ENCODE assay signal across 8 cellular contexts in the genomic region with DNA sequence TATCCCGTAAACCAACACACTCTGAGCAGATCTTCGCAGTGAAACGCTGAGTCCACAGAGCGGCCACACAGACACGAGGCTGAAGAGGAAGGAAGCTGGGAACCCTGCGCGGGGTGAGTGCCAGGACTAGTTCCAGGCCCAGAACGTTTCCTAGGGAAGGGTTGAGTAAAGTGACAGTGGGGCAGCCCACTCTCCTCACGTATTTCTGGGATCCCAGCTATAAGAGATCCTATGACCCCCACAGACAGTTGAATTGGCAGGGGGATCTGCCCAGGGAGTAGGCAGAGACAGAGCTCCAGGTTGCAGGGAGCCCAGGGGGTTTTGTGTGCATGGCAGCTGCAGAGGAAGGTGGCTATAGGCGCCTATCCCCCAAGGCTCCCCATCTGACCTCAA. TPM values are rescaled to one million over a fixed set of nuclear protein-coding genes. Genes with fewer than 3 reads are reported as not detected.
A peak's percentile ranks its signal among the peaks of the same experiment; 100 is the strongest.
DNase-seq lines count a peak whose midpoint lies in the region; ATAC-seq and TF ChIP-seq lines count a peak whose summit lies in the region.

No MANE protein-coding gene starts in this region.

- ATAC-seq in GM18870 (IDR thresholded peaks at IDR 0.05; ENCODE audit: unreplicated experiment) (peak; percentile 12), HG03103 (IDR thresholded peaks at IDR 0.05; ENCODE audit: low read depth, unreplicated experiment) (peak; percentile 24), upper lobe of left lung (ENCODE audit: low FRiP score in 2 of 2) (peak; percentile 80 to 81)

- peaks cover 6% of the 10 kb centered on the region for H3K4me1 ChIP-seq in BE2C
- peaks cover 30% of the 10 kb centered on the region for H3K4me1 ChIP-seq in mononuclear cell (ENCODE audit: insufficient read depth, low read length)
- H3K4me1 ChIP-seq in upper lobe of left lung: peaks cover 10 to 24% (median 16%) of the 10 kb centered on the region in 4 donors

- DNase-seq in BE2C (no peak), epithelial cell of prostate (ENCODE audit: low read depth, low spot score) (no peak), upper lobe of left lung (peak in 1 of 2 donors; percentile 80), cortex of kidney (lab: John Stamatoyannopoulos, UW) (no peak)
- no peak for DNase-seq in T-helper 2 cell treated with Interferon-gamma antibody and Interleukin-4, amounts not matched to agents 5 μg/mL and 100 μg/mL, for 36 hours (ENCODE audit: low spot score)

- TF ChIP-seq POLR2A in upper lobe of left lung (IDR thresholded peaks at IDR 0.05): no peak

- H3K36me3 ChIP-seq in BE2C (no peaks in the 10 kb centered on the region), upper lobe of left lung (no peaks in the 10 kb centered on the region)

- H3K27ac ChIP-seq in epithelial cell of prostate (peak overlapping the region; percentile 76), upper lobe of left lung (peak overlapping the region; percentile 89 to 94 (median 90))

- H3K9me3 ChIP-seq in BE2C: no peaks in the 10 kb centered on the region
- no peaks in the 10 kb centered on the region for H3K9me3 ChIP-seq in mononuclear cell (ENCODE audit: low read depth, low read length)
- no peaks in the 10 kb centered on the region for H3K9me3 ChIP-seq in upper lobe of left lung

- H3K27me3 ChIP-seq in BE2C (no peaks in the 10 kb centered on the region), mononuclear cell (ENCODE audit: insufficient read depth, low read length) (no peaks in the 10 kb centered on the region), upper lobe of left lung (no peaks in the 10 kb centered on the region)

- H3K27me3 Mint-ChIP-seq in T-helper 2 cell treated with Interferon-gamma antibody and Interleukin-4, amounts not matched to agents 5 μg/mL and 100 μg/mL, for 36 hours (ENCODE audit: low read depth): no peaks in the 10 kb centered on the region

- H3K4me3 ChIP-seq in BE2C (ENCODE audit: low read depth, low read length): peak overlapping the region; percentile 65
- peak overlapping the region; percentile 47 for H3K4me3 ChIP-seq in mononuclear cell (ENCODE audit: low read length)
- H3K4me3 ChIP-seq in upper lobe of left lung: peak overlapping the region; percentile 61 to 80 (median 72)

- H3K4me1 Mint-ChIP-seq in T-helper 2 cell treated with Interferon-gamma antibody and Interleukin-4, amounts not matched to agents 5 μg/mL and 100 μg/mL, for 36 hours (ENCODE audit: low read depth): peaks cover 43% of the 10 kb centered on the region

- H3K36me3 Mint-ChIP-seq in T-helper 2 cell treated with Interferon-gamma antibody and Interleukin-4, amounts not matched to agents 5 μg/mL and 100 μg/mL, for 36 hours (ENCODE audit: low read depth): peaks cover 2% of the 10 kb centered on the region

- TF ChIP-seq CTCF in BE2C (IDR thresholded peaks at IDR 0.05; ENCODE audit: low read depth, low read length) (no peak), upper lobe of left lung (IDR thresholded peaks at IDR 0.05) (no peak)

- 0% methylated on average over 7 to 10 of the region's 10 CpGs for WGBS in upper lobe of left lung, 2 donors

- peak overlapping the region; percentile 87 for H3K4me3 Mint-ChIP-seq in T-helper 2 cell treated with Interferon-gamma antibody and Interleukin-4, amounts not matched to agents 5 μg/mL and 100 μg/mL, for 36 hours

- H3K9me3 Mint-ChIP-seq in T-helper 2 cell treated with Interferon-gamma antibody and Interleukin-4, amounts not matched to agents 5 μg/mL and 100 μg/mL, for 36 hours: no peaks in the 10 kb centered on the region

- TF ChIP-seq EP300 in upper lobe of left lung (IDR thresholded peaks at IDR 0.05): no peak

- peak overlapping the region; percentile 96 for H3K27ac Mint-ChIP-seq in T-helper 2 cell treated with Interferon-gamma antibody and Interleukin-4, amounts not matched to agents 5 μg/mL and 100 μg/mL, for 36 hours

RNA-seq across cellular contexts. Expression of gene GTF2A1, which starts 51.1 kb away (rescaled TPM):
- 19.1 TPM for polyA plus RNA-seq in BE2C (2012; ENCODE audit: insufficient read depth, insufficient read length, low read depth)
- 12.4 TPM for total RNA-seq in mononuclear cell
- 10 to 100 TPM; 17.2 to 31.6 (median 23.7) TPM for total RNA-seq in upper lobe of left lung

Comparison
In these comparisons a context has a peak if more than half of its experiments do, and no peak if none do; other contexts are left out.
1. ATAC-seq: peak in every context shown above with its lines; median percentile 80 in upper lobe of left lung; 24 in HG03103; 12 in GM18870.